9 cellular contexts compared by ENCODE assay signal in genomic region chr17:32485261-32485955, GRCh38. TPM values are rescaled to one million over a fixed set of nuclear protein-coding genes. Genes with fewer than 3 reads are reported as not detected.
DNase-seq lines count a peak whose midpoint lies in the region; ATAC-seq, FAIRE-seq and TF ChIP-seq lines count a peak whose summit lies in the region.
"Had no signal": no experiment of that assay in that cellular context is flagged by ENCODE, and none has a peak within 500 bp of the region (broad histone marks: within the 10 kb centered on the region; RNA-seq: fewer than 3 reads in every experiment).

No MANE protein-coding gene starts in this region.

- peak; percentile 9 for FAIRE-seq in keratinocyte (lab: Jason Lieb, UNC)

- H3K79me2 ChIP-seq in keratinocyte (ENCODE audit: control insufficient read depth, insufficient read depth, low read length), result peaks cover 30% of the 10 kb centered on the region

- DNase-seq in activated CD8-positive, alpha-beta memory T cell treated with anti-CD3 and anti-CD28 coated beads, Interleukin-2, amount 10 ng/mL, durations not matched to agents 7 days and 5 days, result no peak
- DNase-seq in activated CD8-positive, alpha-beta memory T cell treated with anti-CD3 and anti-CD28 coated beads, Interleukin-2, amount 50 U/mL, for 4 hours, result no peak
- DNase-seq in activated CD4-positive, alpha-beta memory T cell treated with anti-CD3 and anti-CD28 coated beads for 36 hours, result no peak
- no peak for DNase-seq in keratinocyte (ENCODE audit: low read depth, low spot score)
- DNase-seq in substantia nigra (lab: John Stamatoyannopoulos, UW), result no peak
- no peak for DNase-seq in inferior parietal cortex (ENCODE audit: extremely low spot score)
- no peak for DNase-seq in HuH-7.5 (ENCODE audit: low spot score)
- DNase-seq in NCI-H2196 (lab: John Stamatoyannopoulos, UW; ENCODE audit: unreplicated experiment), result no peak

- H3K4me3 Mint-ChIP-seq in activated CD8-positive, alpha-beta memory T cell treated with anti-CD3 and anti-CD28 coated beads, Interleukin-2, amount 10 ng/mL, durations not matched to agents 7 days and 5 days, result peak overlapping the region; percentile 52
- H3K4me3 Mint-ChIP-seq in activated CD4-positive, alpha-beta memory T cell treated with anti-CD3 and anti-CD28 coated beads for 36 hours, result peak overlapping the region; percentile 54

- dilution Hi-C loops in keratinocyte (cut with MboI; ENCODE audit: extremely low pct_ligation_motif_present, low sequenced_read_pairs), result no loop called here

- H3K27ac ChIP-seq in keratinocyte (ENCODE audit: control insufficient read depth, insufficient read depth, low read length), result no peak overlapping the region
- H3K27ac ChIP-seq in substantia nigra (ENCODE audit: low read depth, low read length, poor library complexity, severe bottlenecking), result peak overlapping the region; percentile 96
- H3K27ac ChIP-seq: SJSA1 had no signal

- no peaks in the 10 kb centered on the region for H3K9me3 ChIP-seq in keratinocyte (ENCODE audit: control insufficient read depth, low read depth, low read length)
- H3K9me3 ChIP-seq: SJSA1 had no signal

- no peaks in the 10 kb centered on the region for H4K20me1 ChIP-seq in keratinocyte (ENCODE audit: control insufficient read depth, extremely low read depth, insufficient read depth, low read length)

- no peaks in the 10 kb centered on the region for H3K27me3 ChIP-seq in keratinocyte (ENCODE audit: control insufficient read depth, extremely low read depth, insufficient read depth, low read length)
- H3K27me3 ChIP-seq: SJSA1 had no signal

- intact Hi-C loops in activated CD4-positive, alpha-beta memory T cell treated with anti-CD3 and anti-CD28 coated beads for 36 hours (cut with micrococcal nuclease), result loop anchor here (2.0 to 5.0 kb wide), 3 partner anchors 23 to 392 kb away; partner anchors contain the start of gene MYO1D

- peaks cover 8% of the 10 kb centered on the region for H3K27me3 Mint-ChIP-seq in activated CD8-positive, alpha-beta memory T cell treated with anti-CD3 and anti-CD28 coated beads, Interleukin-2, amount 10 ng/mL, durations not matched to agents 7 days and 5 days
- H3K27me3 Mint-ChIP-seq in activated CD4-positive, alpha-beta memory T cell treated with anti-CD3 and anti-CD28 coated beads for 36 hours, result no peaks in the 10 kb centered on the region

- no peak overlapping the region for H2AFZ ChIP-seq in keratinocyte (ENCODE audit: control insufficient read depth, low read length)

- peaks cover 28% of the 10 kb centered on the region for H3K4me1 ChIP-seq in keratinocyte (ENCODE audit: control insufficient read depth, extremely low read depth, insufficient read depth, low read length)

- POLR2A ChIA-PET in activated CD4-positive, alpha-beta memory T cell treated with anti-CD3 and anti-CD28 coated beads for 36 hours (lab: Charles Lee), result interaction anchor here (6.7 kb wide), 1 partner anchor 38 kb away, joined by 38 read pairs; no protein-coding TSS in a partner anchor

- no peak overlapping the region for H3K4me3 ChIP-seq in keratinocyte (ENCODE audit: control insufficient read depth in 2 of 3, extremely low read depth in 1 of 3, insufficient read depth in 2 of 3, low read depth in 1 of 3, low read length in 3 of 3)

- H3K36me3 Mint-ChIP-seq in activated CD8-positive, alpha-beta memory T cell treated with anti-CD3 and anti-CD28 coated beads, Interleukin-2, amount 10 ng/mL, durations not matched to agents 7 days and 5 days, result peaks cover 28% of the 10 kb centered on the region
- H3K36me3 Mint-ChIP-seq in activated CD4-positive, alpha-beta memory T cell treated with anti-CD3 and anti-CD28 coated beads for 36 hours, result peaks cover 42% of the 10 kb centered on the region

- H3K4me1 Mint-ChIP-seq in activated CD8-positive, alpha-beta memory T cell treated with anti-CD3 and anti-CD28 coated beads, Interleukin-2, amount 10 ng/mL, durations not matched to agents 7 days and 5 days, result peaks cover 20% of the 10 kb centered on the region
- peaks cover 39% of the 10 kb centered on the region for H3K4me1 Mint-ChIP-seq in activated CD4-positive, alpha-beta memory T cell treated with anti-CD3 and anti-CD28 coated beads for 36 hours (ENCODE audit: low read depth)

- H3K9ac ChIP-seq in keratinocyte (ENCODE audit: control insufficient read depth, extremely low read depth, insufficient read depth, low read length), result no peak overlapping the region

- H3K27ac Mint-ChIP-seq in activated CD8-positive, alpha-beta memory T cell treated with anti-CD3 and anti-CD28 coated beads, Interleukin-2, amount 10 ng/mL, durations not matched to agents 7 days and 5 days, result peak overlapping the region; percentile 24
- H3K27ac Mint-ChIP-seq in activated CD4-positive, alpha-beta memory T cell treated with anti-CD3 and anti-CD28 coated beads for 36 hours, result peak overlapping the region; percentile 18

- H3K36me3 ChIP-seq in keratinocyte (ENCODE audit: control insufficient read depth in 2 of 2, extremely low read depth in 1 of 2, insufficient read depth in 2 of 2, low read length in 2 of 2), result peaks cover 21 to 24% of the 10 kb centered on the region in 2 experiments

- H3K9me1 ChIP-seq in keratinocyte (ENCODE audit: control insufficient read depth, extremely low read depth, insufficient read depth, low read length), result peaks cover 9% of the 10 kb centered on the region

- TF ChIP-seq CTCF in keratinocyte (optimal IDR thresholded peaks at IDR 0.05 in 1 of 3, IDR thresholded peaks at IDR 0.05 in 1 of 3, conservative IDR thresholded peaks at IDR 0.05 in 1 of 3; ENCODE audit: extremely low read depth in 1 of 3, insufficient read depth in 2 of 3, low read length in 3 of 3), result no peak

- no peak overlapping the region for H3K4me2 ChIP-seq in keratinocyte (ENCODE audit: control insufficient read depth, extremely low read depth, insufficient read depth, low read depth, low read length)

- CTCF ChIA-PET in activated CD8-positive, alpha-beta memory T cell treated with anti-CD3 and anti-CD28 coated beads, Interleukin-2, amount 10 ng/mL, durations not matched to agents 7 days and 5 days (lab: Charles Lee), result interaction anchor here (3.3 to 5.0 kb wide), 3 partner anchors 13 to 123 kb away, joined by 13 to 34 read pairs (median 22); no protein-coding TSS in a partner anchor
- CTCF ChIA-PET in activated CD4-positive, alpha-beta memory T cell treated with anti-CD3 and anti-CD28 coated beads for 36 hours (lab: Charles Lee), result interaction anchor here (0.7 to 12.0 kb wide), 4 partner anchors 24 to 173 kb away, joined by 3 to 102 read pairs (median 12); no protein-coding TSS in a partner anchor

- no peaks in the 10 kb centered on the region for H3K9me3 Mint-ChIP-seq in activated CD8-positive, alpha-beta memory T cell treated with anti-CD3 and anti-CD28 coated beads, Interleukin-2, amount 10 ng/mL, durations not matched to agents 7 days and 5 days (ENCODE audit: low read depth)
- H3K9me3 Mint-ChIP-seq in activated CD4-positive, alpha-beta memory T cell treated with anti-CD3 and anti-CD28 coated beads for 36 hours, result no peaks in the 10 kb centered on the region

- ATAC-seq in activated CD8-positive, alpha-beta memory T cell treated with anti-CD3 and anti-CD28 coated beads, Interleukin-2, amount 10 ng/mL, durations not matched to agents 7 days and 5 days, result no peak

RNA-seq across cellular contexts. Expression of gene CDK5R1, which starts 1.4 kb away (rescaled TPM):
- total RNA-seq in activated CD8-positive, alpha-beta memory T cell treated with anti-CD3 and anti-CD28 coated beads, Interleukin-2, amount 10 ng/mL, durations not matched to agents 7 days and 5 days, result 1 to 10 TPM; 3.3 to 3.5 TPM
- total RNA-seq in activated CD4-positive, alpha-beta memory T cell treated with anti-CD3 and anti-CD28 coated beads for 36 hours, result 10 to 100 TPM; 12.4 to 13.1 TPM
- 2.4 to 4.9 TPM (median 2.9 TPM) in 3 replicates for polyA plus RNA-seq in keratinocyte
- 2.4 TPM for polyA plus RNA-seq in keratinocyte (2011; ENCODE audit: low read depth)
- polyA plus RNA-seq in keratinocyte (2011; cell fraction: cytosol; rRNA removed), result 1.9 and 2.3 TPM in 2 replicates
- polyA plus RNA-seq in keratinocyte (2011; cell fraction: nucleus; rRNA removed), result 6.7 and 7.0 TPM in 2 replicates
- 5.8 and 5.9 TPM in 2 replicates for polyA plus RNA-seq in keratinocyte (2012; ENCODE audit: low replicate concordance)
- 3.9 to 6.2 TPM (median 4.1 TPM) in 3 replicates for polyA minus RNA-seq in keratinocyte
- 8.1 TPM for polyA minus RNA-seq in keratinocyte (2011; cell fraction: cytosol; rRNA and poly(A)+ RNA removed)
- 5.1 and 8.2 TPM in 2 replicates for polyA minus RNA-seq in keratinocyte (2011; cell fraction: nucleus; rRNA and poly(A)+ RNA removed)

RNA-seq across cellular contexts. Expression of gene PSMD11, which starts 41.1 kb away (rescaled TPM):
- 100 to 1,000 TPM; 110 to 139 TPM for total RNA-seq in activated CD8-positive, alpha-beta memory T cell treated with anti-CD3 and anti-CD28 coated beads, Interleukin-2, amount 10 ng/mL, durations not matched to agents 7 days and 5 days
- 100 to 1,000 TPM; 161 to 162 TPM for total RNA-seq in activated CD4-positive, alpha-beta memory T cell treated with anti-CD3 and anti-CD28 coated beads for 36 hours
- polyA plus RNA-seq in keratinocyte, result 85.5 to 121 TPM (median 103 TPM) in 3 replicates
- polyA plus RNA-seq in keratinocyte (2011; ENCODE audit: low read depth), result 123 TPM
- 65.1 and 85.6 TPM in 2 replicates for polyA plus RNA-seq in keratinocyte (2011; cell fraction: cytosol; rRNA removed)
- 72.5 and 77.3 TPM in 2 replicates for polyA plus RNA-seq in keratinocyte (2011; cell fraction: nucleus; rRNA removed)
- 88.6 and 123 TPM in 2 replicates for polyA plus RNA-seq in keratinocyte (2012; ENCODE audit: low replicate concordance)
- polyA minus RNA-seq in keratinocyte, result 94.2 to 160 TPM (median 129 TPM) in 3 replicates
- 88.8 TPM for polyA minus RNA-seq in keratinocyte (2011; cell fraction: cytosol; rRNA and poly(A)+ RNA removed)
- polyA minus RNA-seq in keratinocyte (2011; cell fraction: nucleus; rRNA and poly(A)+ RNA removed), result 40.2 and 74.0 TPM in 2 replicates
